ENCODE assay signal across 8 cellular contexts in the genomic region with DNA sequence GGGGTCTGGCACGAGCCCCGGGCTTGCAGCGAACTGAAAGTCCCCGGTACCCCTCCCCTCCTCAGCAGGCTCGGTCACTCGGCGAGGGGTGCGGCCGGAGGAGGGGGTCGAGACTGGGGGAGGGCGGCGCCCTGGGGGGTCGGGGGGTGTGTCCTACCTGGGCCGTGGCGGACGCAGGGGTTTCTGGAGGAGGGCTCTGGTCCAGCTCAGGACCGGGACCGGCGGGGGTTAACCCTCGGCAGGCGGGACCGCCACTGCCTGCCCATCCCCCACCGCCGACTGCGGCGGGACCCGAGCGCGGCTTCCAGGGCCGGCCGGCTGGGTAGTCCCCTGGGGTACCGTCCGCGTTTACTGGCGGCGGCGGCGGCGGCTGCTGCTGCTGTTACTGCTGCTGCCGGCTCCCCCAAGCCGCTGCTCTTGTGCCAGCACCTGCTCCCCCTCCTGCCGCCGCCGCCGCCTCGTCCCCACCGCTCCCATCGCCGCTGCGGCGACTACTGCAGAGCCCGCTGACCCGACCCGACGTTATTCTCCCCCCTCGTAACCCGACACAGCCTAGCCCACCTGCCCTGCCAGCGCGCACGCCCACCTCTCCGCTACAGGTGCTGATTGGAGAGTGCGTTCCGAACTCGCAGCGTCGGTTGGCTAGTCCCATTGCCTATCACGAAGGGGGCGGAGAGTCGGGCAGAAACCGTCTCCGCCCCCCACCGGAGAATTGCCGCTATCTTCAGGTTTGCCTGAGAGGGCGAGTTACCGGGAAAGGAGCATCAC. TPM values are rescaled to one million over a fixed set of nuclear protein-coding genes. Genes with fewer than 3 reads are reported as not detected.
DNase-seq lines count a peak whose midpoint lies in the region; ATAC-seq and TF ChIP-seq lines count a peak whose summit lies in the region.

TTBK2 (minus strand) TSS at position 498 of the 768 bp plus-strand sequence. CDS start 42,161 bp downstream, outside the sequence.

- peak within 1 kb of the TSS; percentile 93 for H3K4me3 Mint-ChIP-seq in activated T-helper 2 cell treated with anti-CD3 and anti-CD28 coated beads, Interferon-gamma antibody, Interleukin-2, Interleukin-4, amounts not matched to agents 10 μg/mL and 5 μg/mL and 100 μg/mL, durations not matched to agents 14 hours and 24 hours and 36 hours (ENCODE audit: low read depth)
- H3K4me3 Mint-ChIP-seq in natural killer cell: peak within 1 kb of the TSS; percentile 97

- CTCF ChIA-PET in RWPE1 (lab: Yijun Ruan, JAX): no interaction called here

- intact Hi-C loops in activated T-helper 2 cell treated with anti-CD3 and anti-CD28 coated beads, Interferon-gamma antibody, Interleukin-2, Interleukin-4, amounts not matched to agents 10 μg/mL and 5 μg/mL and 100 μg/mL, durations not matched to agents 14 hours and 24 hours and 36 hours (cut with micrococcal nuclease): loop anchor here (1.0 to 10.0 kb wide), 2 partner anchors 116 to 183 kb away; partner anchors contain the start of gene CDAN1
- intact Hi-C loops in natural killer cell (cut with micrococcal nuclease): loop anchor here (5.0 to 10.0 kb wide), 2 partner anchors 186 to 428 kb away; partner anchors contain the start of genes CDAN1 and ZNF106

- H3K27ac ChIP-seq in RWPE1: peak within 1 kb of the TSS; percentile 85

- H3K4me3 ChIP-seq in LNCaP clone FGC (ENCODE audit: low read depth, low read length): peak within 1 kb of the TSS; percentile 73

- peak within 1 kb of the TSS; percentile 87 for H3K27ac Mint-ChIP-seq in activated T-helper 2 cell treated with anti-CD3 and anti-CD28 coated beads, Interferon-gamma antibody, Interleukin-2, Interleukin-4, amounts not matched to agents 10 μg/mL and 5 μg/mL and 100 μg/mL, durations not matched to agents 14 hours and 24 hours and 36 hours
- peak within 1 kb of the TSS; percentile 89 to 91 for H3K27ac Mint-ChIP-seq in natural killer cell

- peak; percentile 95 to 98 (median 96) for ATAC-seq in natural killer cell

- peaks cover 31% of the 10 kb centered on the region for H3K4me1 Mint-ChIP-seq in activated T-helper 2 cell treated with anti-CD3 and anti-CD28 coated beads, Interferon-gamma antibody, Interleukin-2, Interleukin-4, amounts not matched to agents 10 μg/mL and 5 μg/mL and 100 μg/mL, durations not matched to agents 14 hours and 24 hours and 36 hours (ENCODE audit: low read depth)
- H3K4me1 Mint-ChIP-seq in natural killer cell: peaks cover 28 to 30% of the 10 kb centered on the region in 2 donors

- POLR2A ChIA-PET in RWPE1 (lab: Yijun Ruan, JAX; ENCODE audit: low non-redundant PET): no interaction called here

- no peaks in the 10 kb centered on the region for H3K9me3 Mint-ChIP-seq in activated T-helper 2 cell treated with anti-CD3 and anti-CD28 coated beads, Interferon-gamma antibody, Interleukin-2, Interleukin-4, amounts not matched to agents 10 μg/mL and 5 μg/mL and 100 μg/mL, durations not matched to agents 14 hours and 24 hours and 36 hours
- no peaks in the 10 kb centered on the region for H3K9me3 Mint-ChIP-seq in natural killer cell

- TF ChIP-seq CTCF in LNCaP clone FGC (IDR thresholded peaks at IDR 0.05; ENCODE audit: control insufficient read depth, extremely low read depth, insufficient read depth): no peak
- no peak for TF ChIP-seq CTCF in RWPE1 (conservative IDR thresholded peaks at IDR 0.05; ENCODE audit: low read depth)
- TF ChIP-seq CTCF in natural killer cell (IDR thresholded peaks at IDR 0.05): no peak

- DNase-seq in Daoy (ENCODE audit: low read depth) (peak; percentile 98), GOT3 (lab: John Stamatoyannopoulos, UW) (peak; percentile 94), LNCaP clone FGC (ENCODE audit: low read depth) (peak; percentile 96), RWPE1 (ENCODE audit: low spot score) (peak; percentile 97), fibroblast of peridontal ligament (ENCODE audit: extremely low read depth) (peak; percentile 98), natural killer cell (peak; percentile 94)
- DNase-seq in activated T-helper 2 cell treated with anti-CD3 and anti-CD28 coated beads, Interferon-gamma antibody, Interleukin-2, Interleukin-4, amounts not matched to agents 10 μg/mL and 5 μg/mL and 100 μg/mL, durations not matched to agents 14 hours and 24 hours and 36 hours (ENCODE audit: low spot score): peak; percentile 96
- peak; percentile 97 for DNase-seq in stimulated activated naive CD4-positive, alpha-beta T cell treated with Interleukin-2 at 50 U/mL for 16 hours (lab: John Stamatoyannopoulos, UW)

- no peaks in the 10 kb centered on the region for H3K27me3 Mint-ChIP-seq in activated T-helper 2 cell treated with anti-CD3 and anti-CD28 coated beads, Interferon-gamma antibody, Interleukin-2, Interleukin-4, amounts not matched to agents 10 μg/mL and 5 μg/mL and 100 μg/mL, durations not matched to agents 14 hours and 24 hours and 36 hours (ENCODE audit: low read depth)
- H3K27me3 Mint-ChIP-seq in natural killer cell (ENCODE audit: low read depth in 2 of 2): peaks cover 0 to 2% of the 10 kb centered on the region in 2 donors

- peaks cover 7% of the 10 kb centered on the region for H3K36me3 Mint-ChIP-seq in activated T-helper 2 cell treated with anti-CD3 and anti-CD28 coated beads, Interferon-gamma antibody, Interleukin-2, Interleukin-4, amounts not matched to agents 10 μg/mL and 5 μg/mL and 100 μg/mL, durations not matched to agents 14 hours and 24 hours and 36 hours (ENCODE audit: low read depth)
- no peaks in the 10 kb centered on the region for H3K36me3 Mint-ChIP-seq in natural killer cell

RNA-seq across cellular contexts. Expression of gene TTBK2, which starts in this region (rescaled TPM):
- 3.5 and 5.0 TPM in 2 replicates for total RNA-seq in Daoy (2014; rRNA removed; shearing (Covaris generic))
- total RNA-seq in activated T-helper 2 cell treated with anti-CD3 and anti-CD28 coated beads, Interferon-gamma antibody, Interleukin-2, Interleukin-4, amounts not matched to agents 10 μg/mL and 5 μg/mL and 100 μg/mL, durations not matched to agents 14 hours and 24 hours and 36 hours: 13.0 and 13.1 TPM in 2 replicates
- total RNA-seq in natural killer cell: 10 to 100 TPM; 17.5 to 25.9 (median 25.7) TPM

Comparison
In these comparisons a context has a peak if more than half of its experiments do, and no peak if none do; other contexts are left out.
1. Peak in every context shown above with its lines: DNase-seq, ATAC-seq, H3K4me3 ChIP-seq and H3K27ac ChIP-seq.